In the genomic region with DNA sequence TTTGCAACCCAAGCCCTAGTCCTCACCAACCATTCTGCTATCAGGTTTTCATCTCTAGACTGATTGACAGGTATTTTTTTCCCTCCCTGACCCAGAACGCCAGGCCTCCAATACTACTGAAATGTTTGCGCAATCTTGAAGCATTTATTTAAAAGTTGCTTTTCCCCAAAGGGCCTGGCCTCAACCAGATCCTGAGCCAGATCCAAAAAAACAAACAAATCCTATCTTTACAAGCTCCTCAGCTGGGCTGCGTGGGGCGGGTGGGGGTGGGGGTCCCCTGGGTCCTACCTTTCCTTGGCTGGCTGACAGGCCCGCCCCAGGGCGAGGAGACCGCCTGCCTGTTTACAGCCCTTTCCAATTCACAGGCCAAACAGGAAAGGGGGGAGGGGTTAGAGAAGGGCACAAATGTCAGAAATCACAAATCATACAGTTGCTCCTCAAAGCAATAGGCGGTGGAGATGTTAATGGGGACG, we compare ENCODE assay signal across 14 cellular contexts.
"Had no signal": no experiment of that assay in that cellular context is flagged by ENCODE, and none has a peak within 500 bp of the region (broad histone marks: within the 10 kb centered on the region; RNA-seq: fewer than 3 reads in every experiment).

No MANE protein-coding gene starts in this region.

- H3K27ac ChIP-seq: brain microvascular endothelial cell, psoas muscle, sigmoid colon had no signal

- DNase-seq: activated CD4-positive, alpha-beta T cell treated with anti-CD3 and anti-CD28 coated beads, Interleukin-2, amount 50 U/mL, for 48 hours; activated CD4-positive, CD25-positive, alpha-beta regulatory T cell treated with anti-CD3 and anti-CD28 coated beads, Interleukin-2, amount 50 U/mL, for 72 hours; activated CD8-positive, alpha-beta memory T cell treated with anti-CD3 and anti-CD28 coated beads, Interleukin-2, amount 10 ng/mL, durations not matched to agents 7 days and 5 days; activated effector memory CD4-positive, alpha-beta T cell treated with Interleukin-2 at 50 U/mL for 16 hours; activated T-cell treated with anti-CD3 and anti-CD28 coated beads, Interleukin-2, amount 50 U/mL, for 24 hours; brain microvascular endothelial cell; glutamatergic neuron; immature natural killer cell; psoas muscle; sigmoid colon; stimulated activated CD4-positive, alpha-beta T cell treated with anti-CD3 and anti-CD28 coated beads, Interleukin-2, amount 100 ng/mL, for 24 hours; stimulated activated naive B cell treated with anti-CD40 and anti-IgM and Interleukin-4, amounts not matched to agents 10 μg/mL and 1 μg/mL and 100 μg/mL, for 72 hours; T-helper 2 cell; trophoblast cell had no signal

- H3K9me3 ChIP-seq: psoas muscle, sigmoid colon had no signal

- H3K36me3 ChIP-seq: brain microvascular endothelial cell, sigmoid colon had no signal

- H3K4me3 ChIP-seq: psoas muscle, sigmoid colon had no signal

- H3K27me3 ChIP-seq: brain microvascular endothelial cell, sigmoid colon had no signal
